Comparison of ENCODE assay signal across 9 cellular contexts in genomic region chr1:154176341-154176740, GRCh38. TPM values are rescaled to one million over a fixed set of nuclear protein-coding genes. Genes with fewer than 3 reads are reported as not detected.
DNase-seq lines count a peak whose midpoint lies in the region; ATAC-seq and TF ChIP-seq lines count a peak whose summit lies in the region.
"Had no signal": no experiment of that assay in that cellular context is flagged by ENCODE, and none has a peak within 500 bp of the region (broad histone marks: within the 10 kb centered on the region; RNA-seq: fewer than 3 reads in every experiment).

No MANE protein-coding gene starts in this region.

- H3K9me3 ChIP-seq in heart left ventricle (no peaks in the 10 kb centered on the region), spleen (no peaks in the 10 kb centered on the region)
- H3K9me3 ChIP-seq: testis had no signal

- H3K4me3 ChIP-seq in heart left ventricle (peak overlapping the region in 1 of 12 donors; percentile 7), spleen (peak overlapping the region in 1 of 8 donors; percentile 0)
- H3K4me3 ChIP-seq: testis had no signal

- intact Hi-C loops in heart left ventricle (cut with DNase I): loop anchor here in 1 of 10 donors (5.0 kb wide), 1 partner anchor 184 kb away; the partner anchor contains the start of gene RPS27
- intact Hi-C loops in spleen (cut with DNase I; ENCODE audit: low total_unique reads): no loop called here

- ATAC-seq in activated T-helper 17 cell treated with anti-CD3 and anti-CD28 coated beads, Interleukin-2, amount 50 U/mL, for 72 hours (replicated peaks): no peak
- ATAC-seq in heart left ventricle: peak in 3 of 4 donors; percentile 60 to 82 (median 74)
- ATAC-seq in HG03521 (IDR thresholded peaks at IDR 0.05; ENCODE audit: unreplicated experiment): no peak

- H3K27ac ChIP-seq in heart left ventricle (peak overlapping the region in 7 of 12 donors; percentile 27 to 98 (median 47)), spleen (peak overlapping the region in 6 of 8 donors; percentile 19 to 99 (median 80))

- WGBS in heart left ventricle, 4 donors: 29 to 42% (median 34%) methylated on average over 2 of the region's 2 CpGs
- WGBS in spleen, 5 donors: 12 to 20% (median 15%) methylated on average over 2 of the region's 2 CpGs

- peak overlapping the region; percentile 23 for H3K27ac Mint-ChIP-seq in T-helper 1 cell treated with Interleukin-12 subunit alpha and Interleukin-12 subunit beta and Interleukin-4 antibody, amounts not matched to agents 30 μg/mL and 1 μg/mL, for 36 hours
- H3K27ac Mint-ChIP-seq in activated T-helper 17 cell treated with anti-CD3 and anti-CD28 coated beads, Interleukin-2, amount 50 U/mL, for 72 hours: no peak overlapping the region

- H3K36me3 Mint-ChIP-seq in T-helper 1 cell treated with Interleukin-12 subunit alpha and Interleukin-12 subunit beta and Interleukin-4 antibody, amounts not matched to agents 30 μg/mL and 1 μg/mL, for 36 hours (ENCODE audit: low read depth): peaks cover 60% of the 10 kb centered on the region
- H3K36me3 Mint-ChIP-seq in activated T-helper 17 cell treated with anti-CD3 and anti-CD28 coated beads, Interleukin-2, amount 50 U/mL, for 72 hours (ENCODE audit: low read depth): peaks cover 98% of the 10 kb centered on the region

- no peak for DNase-seq in T-helper 1 cell
- DNase-seq in heart left ventricle: peak in 2 of 5 donors; percentile 37 to 42
- DNase-seq in spleen: no peak
- no peak for DNase-seq in SW480 (ENCODE audit: low spot score)
- DNase-seq in KG1 (lab: John Stamatoyannopoulos, UW): no peak
- DNase-seq: testis had no signal

- H3K9me3 Mint-ChIP-seq in T-helper 1 cell treated with Interleukin-12 subunit alpha and Interleukin-12 subunit beta and Interleukin-4 antibody, amounts not matched to agents 30 μg/mL and 1 μg/mL, for 36 hours: no peaks in the 10 kb centered on the region
- H3K9me3 Mint-ChIP-seq in activated T-helper 17 cell treated with anti-CD3 and anti-CD28 coated beads, Interleukin-2, amount 50 U/mL, for 72 hours: no peaks in the 10 kb centered on the region

- no peak for TF ChIP-seq POLR2A in heart left ventricle (IDR thresholded peaks at IDR 0.05)
- no peak for TF ChIP-seq POLR2A in spleen (IDR thresholded peaks at IDR 0.05)

- TF ChIP-seq CTCF in heart left ventricle (IDR thresholded peaks at IDR 0.05) (no peak), spleen (IDR thresholded peaks at IDR 0.05 in 8 of 11, conservative IDR thresholded peaks at IDR 0.05 in 3 of 11) (no peak)

- H3K4me3 Mint-ChIP-seq in T-helper 1 cell treated with Interleukin-12 subunit alpha and Interleukin-12 subunit beta and Interleukin-4 antibody, amounts not matched to agents 30 μg/mL and 1 μg/mL, for 36 hours: peak overlapping the region; percentile 25
- peak overlapping the region; percentile 90 for H3K4me3 Mint-ChIP-seq in activated T-helper 17 cell treated with anti-CD3 and anti-CD28 coated beads, Interleukin-2, amount 50 U/mL, for 72 hours

- no peaks in the 10 kb centered on the region for H3K27me3 ChIP-seq in heart left ventricle
- H3K27me3 ChIP-seq in spleen (replicated peaks in 1 of 7): no peaks in the 10 kb centered on the region
- H3K27me3 ChIP-seq: testis had no signal

- peaks cover 4 to 77% (median 48%) of the 10 kb centered on the region in 9 donors for H3K36me3 ChIP-seq in heart left ventricle
- peaks cover 0 to 88% (median 50%) of the 10 kb centered on the region in 6 donors for H3K36me3 ChIP-seq in spleen

- peaks cover 66% of the 10 kb centered on the region for H3K4me1 Mint-ChIP-seq in T-helper 1 cell treated with Interleukin-12 subunit alpha and Interleukin-12 subunit beta and Interleukin-4 antibody, amounts not matched to agents 30 μg/mL and 1 μg/mL, for 36 hours (ENCODE audit: low read depth)
- peaks cover 54% of the 10 kb centered on the region for H3K4me1 Mint-ChIP-seq in activated T-helper 17 cell treated with anti-CD3 and anti-CD28 coated beads, Interleukin-2, amount 50 U/mL, for 72 hours

- peaks cover 8 to 61% (median 55%) of the 10 kb centered on the region in 12 donors for H3K4me1 ChIP-seq in heart left ventricle
- H3K4me1 ChIP-seq in spleen: peaks cover 57 to 93% (median 65%) of the 10 kb centered on the region in 6 donors

- H3K27me3 Mint-ChIP-seq in T-helper 1 cell treated with Interleukin-12 subunit alpha and Interleukin-12 subunit beta and Interleukin-4 antibody, amounts not matched to agents 30 μg/mL and 1 μg/mL, for 36 hours (ENCODE audit: low read depth): no peaks in the 10 kb centered on the region
- H3K27me3 Mint-ChIP-seq in activated T-helper 17 cell treated with anti-CD3 and anti-CD28 coated beads, Interleukin-2, amount 50 U/mL, for 72 hours: no peaks in the 10 kb centered on the region

RNA-seq across cellular contexts. Expression of gene TPM3, which starts 15.6 kb away (rescaled TPM):
- total RNA-seq in activated T-helper 17 cell treated with anti-CD3 and anti-CD28 coated beads, Interleukin-2, amount 50 U/mL, for 72 hours: 100 to 1,000 TPM; 370 to 607 TPM
- total RNA-seq in heart left ventricle (100 to 1,000 TPM in 7 of 9 donors, 10 to 100 TPM in 2; 76.5 to 259 (median 120) TPM), spleen (100 to 1,000 TPM; 383 to 596 (median 456) TPM)
- polyA plus RNA-seq in heart left ventricle (100 to 1,000 TPM; 101 to 163 TPM), spleen (100 to 1,000 TPM; 221 to 315 (median 240) TPM)

RNA-seq across cellular contexts. Expression of gene NUP210L, which starts 21.5 kb away (rescaled TPM):
- total RNA-seq in activated T-helper 17 cell treated with anti-CD3 and anti-CD28 coated beads, Interleukin-2, amount 50 U/mL, for 72 hours: under 1 TPM; 0.04 to 0.24 TPM
- total RNA-seq in heart left ventricle: under 1 TPM in 3 of 9 donors, not detected in 6; 0.04 to 0.31 (median 0.05) TPM
- not detected for polyA plus RNA-seq in heart left ventricle
- total RNA-seq in spleen: under 1 TPM in 5 of 7 donors, not detected in 2; 0.06 to 0.34 (median 0.10) TPM
- under 1 TPM in 1 of 3 donors, not detected in 2; 0.02 TPM for polyA plus RNA-seq in spleen

RNA-seq across cellular contexts. Expression of gene CFAP141, which starts 29.8 kb away (rescaled TPM):
- total RNA-seq in activated T-helper 17 cell treated with anti-CD3 and anti-CD28 coated beads, Interleukin-2, amount 50 U/mL, for 72 hours: not detected
- total RNA-seq in heart left ventricle (not detected), spleen (not detected)
- polyA plus RNA-seq in heart left ventricle (not detected), spleen (not detected)

RNA-seq across cellular contexts. Expression of gene UBAP2L, which starts 44.4 kb away (rescaled TPM):
- 100 to 1,000 TPM; 237 to 249 TPM for total RNA-seq in activated T-helper 17 cell treated with anti-CD3 and anti-CD28 coated beads, Interleukin-2, amount 50 U/mL, for 72 hours
- 100 to 1,000 TPM in 5 of 9 donors, 10 to 100 TPM in 4; 57.4 to 142 (median 100) TPM for total RNA-seq in heart left ventricle
- polyA plus RNA-seq in heart left ventricle: 10 to 100 TPM; 61.6 to 88.3 TPM
- 100 to 1,000 TPM in 5 of 7 donors, 10 to 100 TPM in 2; 89.5 to 156 (median 134) TPM for total RNA-seq in spleen
- 10 to 100 TPM; 36.8 to 58.0 (median 44.4) TPM for polyA plus RNA-seq in spleen

Comparison
In these comparisons a context has a peak if more than half of its experiments do, and no peak if none do; other contexts are left out.
1. ATAC-seq: peak in heart left ventricle (3 of 4); none in activated T-helper 17 cell treated with anti-CD3 and anti-CD28 coated beads, Interleukin-2, amount 50 U/mL, for 72 hours (single experiment) and HG03521 (single experiment).